ENCODE assay signal across 12 cellular contexts in genomic region chr19:27745978-27746542, GRCh38.
"Had no signal": no experiment of that assay in that cellular context is flagged by ENCODE, and none has a peak within 500 bp of the region (broad histone marks: within the 10 kb centered on the region; RNA-seq: fewer than 3 reads in every experiment).

No MANE protein-coding gene starts in this region.

- H3K27me3 ChIP-seq: spleen had no signal

- ATAC-seq: activated T-helper 17 cell treated with anti-CD3 and anti-CD28 coated beads, Interleukin-2, amount 50 U/mL, for 72 hours; esophagus mucosa; naive thymus-derived CD8-positive, alpha-beta T cell had no signal

- H3K9me3 ChIP-seq: neutrophil, SK-N-SH had no signal

- H3K27ac ChIP-seq: neutrophil, spleen had no signal

- H3K36me3 ChIP-seq: neutrophil had no signal

- DNase-seq: activated CD4-positive, alpha-beta memory T cell treated with anti-CD3 and anti-CD28 coated beads, Interleukin-2, amount 10 ng/mL, durations not matched to agents 7 days and 5 days; posterior cingulate gyrus; right cardiac atrium; SK-N-SH; spleen; stimulated activated CD4-positive, alpha-beta T cell treated with anti-CD3 and anti-CD28 coated beads, Interleukin-2, amount 100 ng/mL, for 24 hours; stimulated activated naive CD4-positive, alpha-beta T cell; T-helper 1 cell had no signal
